Comparison of ENCODE assay signal across 18 cellular contexts in genomic region chr17:44022246-44022645, GRCh38. TPM values are rescaled to one million over a fixed set of nuclear protein-coding genes. Genes with fewer than 3 reads are reported as not detected.
DNase-seq lines count a peak whose midpoint lies in the region; ATAC-seq and TF ChIP-seq lines count a peak whose summit lies in the region.
"Had no signal": no experiment of that assay in that cellular context is flagged by ENCODE, and none has a peak within 500 bp of the region (broad histone marks: within the 10 kb centered on the region; RNA-seq: fewer than 3 reads in every experiment).

No MANE protein-coding gene starts in this region.

- peaks cover 21% of the 10 kb centered on the region for H3K4me1 Mint-ChIP-seq in endothelial cell (ENCODE audit: unreplicated experiment)
- H3K4me1 Mint-ChIP-seq in neural progenitor cell = no peaks in the 10 kb centered on the region
- H3K4me1 Mint-ChIP-seq: CD14-positive monocyte, H9 had no signal

- no peaks in the 10 kb centered on the region for H3K79me2 ChIP-seq in neural progenitor cell (ENCODE audit: low read depth)

- H3K4me3 ChIP-seq in WERI-Rb-1 (ENCODE audit: low read depth, low read length) (peak overlapping the region; percentile 37), neural progenitor cell (no peak overlapping the region)
- H3K4me3 ChIP-seq: A549 had no signal

- H3F3A ChIP-seq in neural progenitor cell (ENCODE audit: low read depth) = peaks cover 6% of the 10 kb centered on the region

- H3K36me3 Mint-ChIP-seq in endothelial cell (ENCODE audit: low read depth, unreplicated experiment) (peaks cover 7% of the 10 kb centered on the region), neural progenitor cell (peaks cover 8% of the 10 kb centered on the region)

- ATAC-seq in GM18909 (IDR thresholded peaks at IDR 0.05; ENCODE audit: poor library complexity, unreplicated experiment) (no peak), GM21717 (IDR thresholded peaks at IDR 0.05; ENCODE audit: unreplicated experiment) (no peak), GM21737 (IDR thresholded peaks at IDR 0.05; ENCODE audit: unreplicated experiment) (no peak)
- ATAC-seq: A549; CD8-positive, alpha-beta T cell had no signal

- H3K4me3 Mint-ChIP-seq in endothelial cell (ENCODE audit: unreplicated experiment) = no peak overlapping the region
- H3K4me3 Mint-ChIP-seq in neural progenitor cell = no peak overlapping the region
- H3K4me3 Mint-ChIP-seq: CD14-positive monocyte; CD8-positive, alpha-beta T cell; H9 had no signal

- H3K4me2 ChIP-seq in neural progenitor cell = no peak overlapping the region
- H3K4me2 ChIP-seq: A549 had no signal

- H3K36me3 ChIP-seq in WERI-Rb-1 (peaks cover 43% of the 10 kb centered on the region), neural progenitor cell (no peaks in the 10 kb centered on the region)

- peaks cover 3% of the 10 kb centered on the region for H4K20me1 ChIP-seq in neural progenitor cell (ENCODE audit: low read depth)

- H3K27ac Mint-ChIP-seq in endothelial cell (ENCODE audit: unreplicated experiment) (peak overlapping the region; percentile 72), neural progenitor cell (peak overlapping the region; percentile 51)
- H3K27ac Mint-ChIP-seq: CD14-positive monocyte; CD8-positive, alpha-beta T cell had no signal

- H3K27ac ChIP-seq in WERI-Rb-1 = peak overlapping the region; percentile 97
- H3K27ac ChIP-seq in neural progenitor cell = no peak overlapping the region
- H3K27ac ChIP-seq: A549 had no signal

- no peak overlapping the region for H3K9ac ChIP-seq in neural progenitor cell

- no peaks in the 10 kb centered on the region for H3K4me1 ChIP-seq in neural progenitor cell
- H3K4me1 ChIP-seq: A549 had no signal

- H3K27me3 ChIP-seq in WERI-Rb-1 (ENCODE audit: insufficient read depth, low read depth, severe bottlenecking) (no peaks in the 10 kb centered on the region), neural progenitor cell (no peaks in the 10 kb centered on the region)

- H3K9me3 Mint-ChIP-seq in endothelial cell (ENCODE audit: unreplicated experiment) = no peaks in the 10 kb centered on the region
- no peaks in the 10 kb centered on the region for H3K9me3 Mint-ChIP-seq in neural progenitor cell
- H3K9me3 Mint-ChIP-seq: CD14-positive monocyte; CD8-positive, alpha-beta T cell; H9 had no signal

- no peak overlapping the region for H2AFZ ChIP-seq in neural progenitor cell (replicated peaks)

- no peaks in the 10 kb centered on the region for H3K9me3 ChIP-seq in WERI-Rb-1 (ENCODE audit: severe bottlenecking)
- H3K9me3 ChIP-seq in neural progenitor cell (ENCODE audit: low read depth) = no peaks in the 10 kb centered on the region
- H3K9me3 ChIP-seq: A549 had no signal

- H3K27me3 Mint-ChIP-seq in endothelial cell (ENCODE audit: unreplicated experiment) (no peaks in the 10 kb centered on the region), neural progenitor cell (ENCODE audit: insufficient read depth, low read depth) (no peaks in the 10 kb centered on the region)

- TF ChIP-seq CTCF in WERI-Rb-1 (IDR thresholded peaks at IDR 0.05; ENCODE audit: low read depth, low read length) = no peak
- TF ChIP-seq CTCF in endothelial cell (IDR thresholded peaks at IDR 0.05; ENCODE audit: unreplicated experiment) = no peak
- TF ChIP-seq CTCF in neural progenitor cell (IDR thresholded peaks at IDR 0.05) = no peak

- DNase-seq in NCI-H82 (lab: John Stamatoyannopoulos, UW) (peak; percentile 90), WERI-Rb-1 (peak; percentile 69), endothelial cell (ENCODE audit: low spot score) (no peak), neural progenitor cell (ENCODE audit: low spot score) (no peak), NCI-H2227 treated with DMSO at 0.1 percent for 48 hours (lab: John Stamatoyannopoulos, UW) (no peak)
- DNase-seq: CD8-positive, alpha-beta T cell; COR-L47; DMS153; DMS79 treated with DMSO at 0.1 percent for 48 hours; EL; GOT3; H9; IMR-90 had no signal

RNA-seq across cellular contexts. Expression of gene TMEM101, which starts 7.5 kb away (rescaled TPM):
- 32.1 TPM for total RNA-seq in endothelial cell (ENCODE audit: unreplicated experiment)
- 33.8 and 55.9 TPM in 2 replicates for total RNA-seq in neural progenitor cell (ENCODE audit: low replicate concordance)

RNA-seq across cellular contexts. Expression of gene NAGS, which starts 17.8 kb away (rescaled TPM):
- total RNA-seq in endothelial cell (ENCODE audit: unreplicated experiment) (1.2 TPM), neural progenitor cell (ENCODE audit: low replicate concordance) (1.8 and 2.2 TPM in 2 replicates)

RNA-seq across cellular contexts. Expression of gene LSM12, which starts 44.2 kb away (rescaled TPM):
- total RNA-seq in endothelial cell (ENCODE audit: unreplicated experiment) = 63.0 TPM
- 69.6 and 76.7 TPM in 2 replicates for total RNA-seq in neural progenitor cell (ENCODE audit: low replicate concordance)

RNA-seq across cellular contexts. Expression of gene G6PC3, which starts 48.3 kb away (rescaled TPM):
- total RNA-seq in endothelial cell (ENCODE audit: unreplicated experiment) (113 TPM), neural progenitor cell (ENCODE audit: low replicate concordance) (16.6 and 55.1 TPM in 2 replicates)

Comparison
In these comparisons a context has a peak if more than half of its experiments do, and no peak if none do; other contexts are left out.
1. DNase-seq: peak in NCI-H82 (single experiment) and WERI-Rb-1 (single experiment); none in endothelial cell (single experiment), neural progenitor cell (single experiment) and NCI-H2227 treated with DMSO at 0.1 percent for 48 hours (single experiment).